ENCODE assay signal across 16 cellular contexts in genomic region chr3:111709645-111710044, GRCh38. TPM values are rescaled to one million over a fixed set of nuclear protein-coding genes. Genes with fewer than 3 reads are reported as not detected.
DNase-seq lines count a peak whose midpoint lies in the region; ATAC-seq lines count a peak whose summit lies in the region.
"Had no signal": no experiment of that assay in that cellular context is flagged by ENCODE, and none has a peak within 500 bp of the region (broad histone marks: within the 10 kb centered on the region; RNA-seq: fewer than 3 reads in every experiment).

No MANE protein-coding gene starts in this region.

- H3K9me3 Mint-ChIP-seq in CD4-positive, CD25-positive, alpha-beta regulatory T cell = no peaks in the 10 kb centered on the region
- no peaks in the 10 kb centered on the region for H3K9me3 Mint-ChIP-seq in CD4-positive, alpha-beta memory T cell
- no peaks in the 10 kb centered on the region for H3K9me3 Mint-ChIP-seq in activated T-helper 17 cell treated with anti-CD3 and anti-CD28 coated beads, Interleukin-2, amount 50 U/mL, for 72 hours
- peaks cover 0 to 5% (median 0%) of the 10 kb centered on the region in 11 donors for H3K9me3 Mint-ChIP-seq in naive thymus-derived CD4-positive, alpha-beta T cell
- H3K9me3 Mint-ChIP-seq in stimulated activated memory B cell treated with anti-CD40 and anti-IgM and Interleukin-4, amounts not matched to agents 10 μg/mL and 1 μg/mL and 100 μg/mL, for 72 hours = no peaks in the 10 kb centered on the region

- intact Hi-C loops in CD4-positive, alpha-beta memory T cell (cut with micrococcal nuclease) = no loop called here
- intact Hi-C loops in naive thymus-derived CD4-positive, alpha-beta T cell (cut with micrococcal nuclease) = no loop called here
- intact Hi-C loops in posterior cingulate gyrus (cut with DNase I) = loop anchor here (10.0 kb wide), 1 partner anchor 335 kb away; no protein-coding TSS in a partner anchor

- peaks cover 16 to 30% (median 19%) of the 10 kb centered on the region in 4 donors for H3K4me1 Mint-ChIP-seq in CD4-positive, CD25-positive, alpha-beta regulatory T cell
- peaks cover 9 to 16% (median 12%) of the 10 kb centered on the region in 4 donors for H3K4me1 Mint-ChIP-seq in CD4-positive, alpha-beta memory T cell
- peaks cover 20% of the 10 kb centered on the region for H3K4me1 Mint-ChIP-seq in activated T-helper 17 cell treated with anti-CD3 and anti-CD28 coated beads, Interleukin-2, amount 50 U/mL, for 72 hours
- peaks cover 6 to 26% (median 21%) of the 10 kb centered on the region in 7 donors for H3K4me1 Mint-ChIP-seq in naive thymus-derived CD4-positive, alpha-beta T cell
- peaks cover 6% of the 10 kb centered on the region for H3K4me1 Mint-ChIP-seq in stimulated activated memory B cell treated with anti-CD40 and anti-IgM and Interleukin-4, amounts not matched to agents 10 μg/mL and 1 μg/mL and 100 μg/mL, for 72 hours

- no peak overlapping the region for H3K4me3 Mint-ChIP-seq in CD4-positive, CD25-positive, alpha-beta regulatory T cell
- no peak overlapping the region for H3K4me3 Mint-ChIP-seq in CD4-positive, alpha-beta memory T cell
- H3K4me3 Mint-ChIP-seq in activated T-helper 17 cell treated with anti-CD3 and anti-CD28 coated beads, Interleukin-2, amount 50 U/mL, for 72 hours = no peak overlapping the region
- no peak overlapping the region for H3K4me3 Mint-ChIP-seq in naive thymus-derived CD4-positive, alpha-beta T cell
- no peak overlapping the region for H3K4me3 Mint-ChIP-seq in stimulated activated memory B cell treated with anti-CD40 and anti-IgM and Interleukin-4, amounts not matched to agents 10 μg/mL and 1 μg/mL and 100 μg/mL, for 72 hours

- peaks cover 42% of the 10 kb centered on the region for H3K36me3 ChIP-seq in CD4-positive, CD25-positive, alpha-beta regulatory T cell (ENCODE audit: control insufficient read depth, insufficient read depth, low read length)
- H3K36me3 ChIP-seq in CD4-positive, alpha-beta memory T cell (ENCODE audit: insufficient read depth, low read length) = peaks cover 11% of the 10 kb centered on the region
- peaks cover 0 to 35% (median 0%) of the 10 kb centered on the region in 3 experiments for H3K36me3 ChIP-seq in naive thymus-derived CD4-positive, alpha-beta T cell (ENCODE audit: control insufficient read depth in 2 of 3, insufficient read depth in 3 of 3, low read length in 3 of 3)
- H3K36me3 ChIP-seq: Peyer's patch had no signal

- H3K36me3 Mint-ChIP-seq in CD4-positive, CD25-positive, alpha-beta regulatory T cell = peaks cover 34% of the 10 kb centered on the region
- H3K36me3 Mint-ChIP-seq in CD4-positive, alpha-beta memory T cell = peaks cover 16 to 43% of the 10 kb centered on the region in 2 donors
- H3K36me3 Mint-ChIP-seq in activated T-helper 17 cell treated with anti-CD3 and anti-CD28 coated beads, Interleukin-2, amount 50 U/mL, for 72 hours (ENCODE audit: low read depth) = peaks cover 56% of the 10 kb centered on the region
- peaks cover 7 to 27% (median 7%) of the 10 kb centered on the region in 5 donors for H3K36me3 Mint-ChIP-seq in naive thymus-derived CD4-positive, alpha-beta T cell
- peaks cover 11% of the 10 kb centered on the region for H3K36me3 Mint-ChIP-seq in stimulated activated memory B cell treated with anti-CD40 and anti-IgM and Interleukin-4, amounts not matched to agents 10 μg/mL and 1 μg/mL and 100 μg/mL, for 72 hours

- H3K27ac ChIP-seq in CD4-positive, CD25-positive, alpha-beta regulatory T cell (ENCODE audit: insufficient read depth, low read length, poor library complexity, severe bottlenecking) = no peak overlapping the region
- H3K27ac ChIP-seq in CD4-positive, alpha-beta memory T cell (ENCODE audit: low read depth, low read length) = no peak overlapping the region
- no peak overlapping the region for H3K27ac ChIP-seq in naive thymus-derived CD4-positive, alpha-beta T cell (ENCODE audit: low read depth, low read length)
- H3K27ac ChIP-seq: Peyer's patch had no signal

- POLR2A ChIA-PET in CD4-positive, alpha-beta memory T cell (lab: Charles Lee; ENCODE audit: partially characterized antibody) = no interaction called here
- POLR2A ChIA-PET in naive thymus-derived CD4-positive, alpha-beta T cell (lab: Charles Lee) = interaction anchor here (0.8 kb wide), 1 partner anchor 36 kb away, joined by 3 read pairs; no protein-coding TSS in a partner anchor

- no peaks in the 10 kb centered on the region for H3K4me1 ChIP-seq in CD4-positive, CD25-positive, alpha-beta regulatory T cell (ENCODE audit: control insufficient read depth, insufficient read depth, low read length, poor library complexity, severe bottlenecking)
- H3K4me1 ChIP-seq in CD4-positive, alpha-beta memory T cell (ENCODE audit: insufficient read depth, low read length) = no peaks in the 10 kb centered on the region
- peaks cover 0 to 5% of the 10 kb centered on the region in 2 donors for H3K4me1 ChIP-seq in naive thymus-derived CD4-positive, alpha-beta T cell (ENCODE audit: control insufficient read depth in 2 of 2, insufficient read depth in 2 of 2, low read length in 2 of 2)
- H3K4me1 ChIP-seq: Peyer's patch had no signal

- H3K27ac Mint-ChIP-seq in CD4-positive, CD25-positive, alpha-beta regulatory T cell = peak overlapping the region; percentile 3 to 33 (median 27)
- H3K27ac Mint-ChIP-seq in CD4-positive, alpha-beta memory T cell = peak overlapping the region in 4 of 7 donors; percentile 44 to 76 (median 68)
- H3K27ac Mint-ChIP-seq in activated T-helper 17 cell treated with anti-CD3 and anti-CD28 coated beads, Interleukin-2, amount 50 U/mL, for 72 hours = peak overlapping the region; percentile 17
- peak overlapping the region in 3 of 9 donors; percentile 12 to 73 (median 15) for H3K27ac Mint-ChIP-seq in naive thymus-derived CD4-positive, alpha-beta T cell
- H3K27ac Mint-ChIP-seq in stimulated activated memory B cell treated with anti-CD40 and anti-IgM and Interleukin-4, amounts not matched to agents 10 μg/mL and 1 μg/mL and 100 μg/mL, for 72 hours = no peak overlapping the region

- CTCF ChIA-PET in CD4-positive, alpha-beta memory T cell (lab: Charles Lee; ENCODE audit: partially characterized antibody) = interaction anchor here (0.7 to 3.2 kb wide), 4 partner anchors 8 to 258 kb away, joined by 3 to 34 read pairs (median 6); no protein-coding TSS in a partner anchor
- CTCF ChIA-PET in naive thymus-derived CD4-positive, alpha-beta T cell (lab: Charles Lee) = no interaction called here

- H3K9me3 ChIP-seq in CD4-positive, CD25-positive, alpha-beta regulatory T cell (ENCODE audit: control insufficient read depth in 2 of 2, low read length in 2 of 2) = no peaks in the 10 kb centered on the region
- no peaks in the 10 kb centered on the region for H3K9me3 ChIP-seq in CD4-positive, alpha-beta memory T cell (ENCODE audit: control insufficient read depth in 1 of 2, low read length in 2 of 2)
- H3K9me3 ChIP-seq in naive thymus-derived CD4-positive, alpha-beta T cell (ENCODE audit: control insufficient read depth in 2 of 3, low read length in 3 of 3) = no peaks in the 10 kb centered on the region
- H3K9me3 ChIP-seq: Peyer's patch had no signal

- H3K27me3 Mint-ChIP-seq in CD4-positive, CD25-positive, alpha-beta regulatory T cell = no peaks in the 10 kb centered on the region
- no peaks in the 10 kb centered on the region for H3K27me3 Mint-ChIP-seq in CD4-positive, alpha-beta memory T cell
- H3K27me3 Mint-ChIP-seq in activated T-helper 17 cell treated with anti-CD3 and anti-CD28 coated beads, Interleukin-2, amount 50 U/mL, for 72 hours = no peaks in the 10 kb centered on the region
- no peaks in the 10 kb centered on the region for H3K27me3 Mint-ChIP-seq in naive thymus-derived CD4-positive, alpha-beta T cell
- H3K27me3 Mint-ChIP-seq in stimulated activated memory B cell treated with anti-CD40 and anti-IgM and Interleukin-4, amounts not matched to agents 10 μg/mL and 1 μg/mL and 100 μg/mL, for 72 hours = no peaks in the 10 kb centered on the region

- ATAC-seq in CD4-positive, CD25-positive, alpha-beta regulatory T cell (ENCODE audit: low read depth in 2 of 2) = no peak
- no peak for ATAC-seq in activated T-helper 17 cell treated with anti-CD3 and anti-CD28 coated beads, Interleukin-2, amount 50 U/mL, for 72 hours (replicated peaks)
- ATAC-seq in naive thymus-derived CD4-positive, alpha-beta T cell = peak; percentile 33
- no peak for ATAC-seq in stimulated activated memory B cell treated with anti-CD40 and anti-IgM and Interleukin-4, amounts not matched to agents 10 μg/mL and 1 μg/mL and 100 μg/mL, for 72 hours
- ATAC-seq: K562 had no signal

- H3K4me3 ChIP-seq in CD4-positive, CD25-positive, alpha-beta regulatory T cell (ENCODE audit: low read depth, low read length) = no peak overlapping the region
- no peak overlapping the region for H3K4me3 ChIP-seq in CD4-positive, alpha-beta memory T cell (ENCODE audit: low read length in 2 of 2)
- H3K4me3 ChIP-seq in naive thymus-derived CD4-positive, alpha-beta T cell (ENCODE audit: low read length) = no peak overlapping the region
- H3K4me3 ChIP-seq: K562, Peyer's patch had no signal

- H3K27me3 ChIP-seq in CD4-positive, CD25-positive, alpha-beta regulatory T cell (ENCODE audit: control insufficient read depth, insufficient read depth, low read length) = no peaks in the 10 kb centered on the region
- no peaks in the 10 kb centered on the region for H3K27me3 ChIP-seq in CD4-positive, alpha-beta memory T cell (ENCODE audit: insufficient read depth, low read length)
- H3K27me3 ChIP-seq in naive thymus-derived CD4-positive, alpha-beta T cell (ENCODE audit: control insufficient read depth in 2 of 2, insufficient read depth in 2 of 2, low read length in 2 of 2) = no peaks in the 10 kb centered on the region
- H3K27me3 ChIP-seq: Peyer's patch had no signal

- no peak for DNase-seq in CD4-positive, CD25-positive, alpha-beta regulatory T cell
- no peak for DNase-seq in CD4-positive, alpha-beta memory T cell
- DNase-seq in naive thymus-derived CD4-positive, alpha-beta T cell = no peak
- DNase-seq in posterior cingulate gyrus (no peak), anterior cingulate cortex (lab: John Stamatoyannopoulos, UW) (no peak)
- DNase-seq: ACHN; C1 segment of cervical spinal cord; COR-L47; DMS 273 treated with DMSO at 0.1 percent for 48 hours; NCI-H1105; NCI-H2081; NK-92 treated with Interleukin-12 subunit alpha and Interleukin-12 subunit beta, amount 100 ng/mL, for 24 hours; Peyer's patch had no signal

RNA-seq across cellular contexts. Expression of gene PLCXD2, which starts 35.2 kb away (rescaled TPM):
- total RNA-seq in CD4-positive, CD25-positive, alpha-beta regulatory T cell = 19.9 TPM
- polyA plus RNA-seq in CD4-positive, CD25-positive, alpha-beta regulatory T cell = 1 to 10 TPM; 1.6 to 2.5 (median 1.9) TPM
- 1 to 10 TPM; 6.3 to 7.7 TPM for total RNA-seq in CD4-positive, alpha-beta memory T cell
- polyA plus RNA-seq in CD4-positive, alpha-beta memory T cell = 1 to 10 TPM in 1 of 2 donors, under 1 TPM in 1; 0.77 to 1.4 TPM
- total RNA-seq in activated T-helper 17 cell treated with anti-CD3 and anti-CD28 coated beads, Interleukin-2, amount 50 U/mL, for 72 hours = 10 to 100 TPM in 1 of 2 donors, 1 to 10 TPM in 1; 9.5 to 16.3 TPM
- total RNA-seq in naive thymus-derived CD4-positive, alpha-beta T cell = 10 to 100 TPM in 3 of 5 experiments, 1 to 10 TPM in 2; 8.2 to 18.3 (median 12.3) TPM
- 1 to 10 TPM; 2.1 to 2.4 TPM for polyA plus RNA-seq in naive thymus-derived CD4-positive, alpha-beta T cell
